In genomic region chr7:112452102-112452888, GRCh38 we compare ENCODE assay signal across 1 cellular context.
TF ChIP-seq lines count a peak whose summit lies in the region.

No MANE protein-coding gene starts in this region.

TF ChIP-seq in K562, 482 proteins besides CTCF, POLR2A, EP300 and RAD21 (continued from another document):
- TF ChIP-seq, protein P1, sequence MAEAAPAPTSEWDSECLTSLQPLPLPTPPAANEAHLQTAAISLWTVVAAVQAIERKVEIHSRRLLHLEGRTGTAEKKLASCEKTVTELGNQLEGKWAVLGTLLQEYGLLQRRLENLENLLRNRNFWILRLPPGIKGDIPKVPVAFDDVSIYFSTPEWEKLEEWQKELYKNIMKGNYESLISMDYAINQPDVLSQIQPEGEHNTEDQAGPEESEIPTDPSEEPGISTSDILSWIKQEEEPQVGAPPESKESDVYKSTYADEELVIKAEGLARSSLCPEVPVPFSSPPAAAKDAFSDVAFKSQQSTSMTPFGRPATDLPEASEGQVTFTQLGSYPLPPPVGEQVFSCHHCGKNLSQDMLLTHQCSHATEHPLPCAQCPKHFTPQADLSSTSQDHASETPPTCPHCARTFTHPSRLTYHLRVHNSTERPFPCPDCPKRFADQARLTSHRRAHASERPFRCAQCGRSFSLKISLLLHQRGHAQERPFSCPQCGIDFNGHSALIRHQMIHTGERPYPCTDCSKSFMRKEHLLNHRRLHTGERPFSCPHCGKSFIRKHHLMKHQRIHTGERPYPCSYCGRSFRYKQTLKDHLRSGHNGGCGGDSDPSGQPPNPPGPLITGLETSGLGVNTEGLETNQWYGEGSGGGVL (CRISPR knock-in tag; IDR thresholded peaks at IDR 0.05), result no peak
- peak; percentile 46 for TF ChIP-seq L3MBTL2 (IDR thresholded peaks at IDR 0.05)
- TF ChIP-seq, protein P2, sequence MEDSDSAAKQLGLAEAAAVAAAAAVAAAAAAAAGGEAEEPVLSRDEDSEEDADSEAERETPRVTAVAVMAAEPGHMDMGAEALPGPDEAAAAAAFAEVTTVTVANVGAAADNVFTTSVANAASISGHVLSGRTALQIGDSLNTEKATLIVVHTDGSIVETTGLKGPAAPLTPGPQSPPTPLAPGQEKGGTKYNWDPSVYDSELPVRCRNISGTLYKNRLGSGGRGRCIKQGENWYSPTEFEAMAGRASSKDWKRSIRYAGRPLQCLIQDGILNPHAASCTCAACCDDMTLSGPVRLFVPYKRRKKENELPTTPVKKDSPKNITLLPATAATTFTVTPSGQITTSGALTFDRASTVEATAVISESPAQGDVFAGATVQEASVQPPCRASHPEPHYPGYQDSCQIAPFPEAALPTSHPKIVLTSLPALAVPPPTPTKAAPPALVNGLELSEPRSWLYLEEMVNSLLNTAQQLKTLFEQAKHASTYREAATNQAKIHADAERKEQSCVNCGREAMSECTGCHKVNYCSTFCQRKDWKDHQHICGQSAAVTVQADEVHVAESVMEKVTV (CRISPR knock-in tag; IDR thresholded peaks at IDR 0.05), result peak; percentile 44; the same call in 1 of the 2 replicates
- 0 out of 2 replicates have a peak, but pooled peaks have one; percentile 40 for TF ChIP-seq ZNF592 (IDR thresholded peaks at IDR 0.05)
- no peak for TF ChIP-seq FOXM1 (IDR thresholded peaks at IDR 0.05; ENCODE audit: low read depth)
- no peak for TF ChIP-seq FOXM1 (CRISPR knock-in tag; IDR thresholded peaks at IDR 0.05; ENCODE audit: low read depth)
- no peak for TF ChIP-seq HOXB6 (CRISPR knock-in tag; IDR thresholded peaks at IDR 0.05; ENCODE audit: borderline replicate concordance)
- peak; percentile 23 for TF ChIP-seq HDAC3 (IDR thresholded peaks at IDR 0.05; ENCODE audit: borderline replicate concordance, partially characterized antibody)
- TF ChIP-seq JUND (IDR thresholded peaks at IDR 0.05; ENCODE audit: borderline replicate concordance, low read depth, low read length), result no peak
- TF ChIP-seq JUND (tag; IDR thresholded peaks at IDR 0.05; ENCODE audit: borderline replicate concordance, low read depth, low read length), result peak; percentile 14; the same call in 1 of the 3 replicates
- no peak for TF ChIP-seq XRCC3 (IDR thresholded peaks at IDR 0.05)
- peak; percentile 28; the same call in 1 of the 2 replicates for TF ChIP-seq TEAD4 (IDR thresholded peaks at IDR 0.05; ENCODE audit: low read length)
- TF ChIP-seq TEAD4 (CRISPR knock-in tag; IDR thresholded peaks at IDR 0.05; ENCODE audit: borderline replicate concordance), result no peak
- no peak for TF ChIP-seq ADNP (tag; IDR thresholded peaks at IDR 0.05)
- peak; percentile 53 to 59; a peak in 2 of 4 replicates for TF ChIP-seq MLLT1 (IDR thresholded peaks at IDR 0.05)
- 0 out of 2 replicates have a peak, but pooled peaks have one; percentile 9 for TF ChIP-seq CHD2 (IDR thresholded peaks at IDR 0.05; ENCODE audit: low read depth, low read length)
- TF ChIP-seq, protein P3, sequence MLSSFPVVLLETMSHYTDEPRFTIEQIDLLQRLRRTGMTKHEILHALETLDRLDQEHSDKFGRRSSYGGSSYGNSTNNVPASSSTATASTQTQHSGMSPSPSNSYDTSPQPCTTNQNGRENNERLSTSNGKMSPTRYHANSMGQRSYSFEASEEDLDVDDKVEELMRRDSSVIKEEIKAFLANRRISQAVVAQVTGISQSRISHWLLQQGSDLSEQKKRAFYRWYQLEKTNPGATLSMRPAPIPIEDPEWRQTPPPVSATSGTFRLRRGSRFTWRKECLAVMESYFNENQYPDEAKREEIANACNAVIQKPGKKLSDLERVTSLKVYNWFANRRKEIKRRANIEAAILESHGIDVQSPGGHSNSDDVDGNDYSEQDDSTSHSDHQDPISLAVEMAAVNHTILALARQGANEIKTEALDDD (IDR thresholded peaks at IDR 0.05), result peak; percentile 35; the same call in 1 of the 2 replicates
- no peak for TF ChIP-seq CBX8 (IDR thresholded peaks at IDR 0.05; ENCODE audit: borderline replicate concordance, extremely low read depth, low read depth, low read length, poor library complexity, severe bottlenecking)
- peak in 1 of 3 experiments; percentile 17 for TF ChIP-seq YY1 (IDR thresholded peaks at IDR 0.05; ENCODE audit: borderline replicate concordance in 1 of 3, control insufficient read depth in 1 of 3, extremely low read depth in 1 of 3, insufficient read depth in 3 of 3, insufficient read length in 1 of 3, insufficient replicate concordance in 2 of 3, low read depth in 1 of 3, low read length in 2 of 3)
- TF ChIP-seq TRIM28 (IDR thresholded peaks at IDR 0.05), result no peak
- peak; percentile 67 for TF ChIP-seq GATAD2B (IDR thresholded peaks at IDR 0.05; ENCODE audit: borderline replicate concordance)
- peak; percentile 28; the same call in 1 of the 2 replicates for TF ChIP-seq EP400 (IDR thresholded peaks at IDR 0.05)
TF ChIP-seq in K562: peak in this region for 22.
